Comparison of ENCODE assay signal across 1 cellular context in genomic region chr15:81323944-81324881, GRCh38.
TF ChIP-seq lines count a peak whose summit lies in the region.

TSS of gene STARD5 (minus strand) at chr15:81324141. CDS start at chr15:81324099, 42 bp downstream.

TF ChIP-seq in K562, 482 proteins besides CTCF, POLR2A, EP300 and RAD21 (continued from another document and continues in another):
- TF ChIP-seq ZFP30 (CRISPR knock-in tag; IDR thresholded peaks at IDR 0.05; ENCODE audit: borderline replicate concordance) (no peak), ADNP (tag; IDR thresholded peaks at IDR 0.05) (no peak), E2F1 (CRISPR knock-in tag; IDR thresholded peaks at IDR 0.05) (no peak), HEY1 (CRISPR knock-in tag; IDR thresholded peaks at IDR 0.05; ENCODE audit: borderline replicate concordance) (no peak), TEAD4 (IDR thresholded peaks at IDR 0.05; ENCODE audit: low read length) (no peak), TEAD4 (CRISPR knock-in tag; IDR thresholded peaks at IDR 0.05; ENCODE audit: borderline replicate concordance) (no peak), SRSF3 (IDR thresholded peaks at IDR 0.05; ENCODE audit: insufficient read depth, low read length) (no peak), KHSRP (IDR thresholded peaks at IDR 0.05) (no peak), ARID4B (CRISPR knock-in tag; IDR thresholded peaks at IDR 0.05) (no peak), ZBTB5 (IDR thresholded peaks at IDR 0.05) (no peak), ZBTB8A (IDR thresholded peaks at IDR 0.05; ENCODE audit: partially characterized antibody) (no peak), SMAD2 (IDR thresholded peaks at IDR 0.05; ENCODE audit: low read depth, low read length) (no peak), AFF4 (CRISPR knock-in tag; IDR thresholded peaks at IDR 0.05) (no peak), E2F5 (CRISPR knock-in tag; IDR thresholded peaks at IDR 0.05) (no peak), EZH2 (IDR thresholded peaks at IDR 0.05; ENCODE audit: borderline replicate concordance, low read depth, low read length) (no peak), CREB1 (IDR thresholded peaks at IDR 0.05) (peak; percentile 59), CREB1 (CRISPR knock-in tag; IDR thresholded peaks at IDR 0.05) (peak; percentile 75), ZNF639 (CRISPR knock-in tag; conservative IDR thresholded peaks at IDR 0.05 in 1 of 2, IDR thresholded peaks at IDR 0.05 in 1 of 2) (no peak), SRSF9 (IDR thresholded peaks at IDR 0.05; ENCODE audit: borderline replicate concordance, low read depth, low read length) (no peak), RCOR1 (IDR thresholded peaks at IDR 0.05; ENCODE audit: borderline replicate concordance in 1 of 2, low read depth in 2 of 2, low read length in 2 of 2) (no peak), ZBTB9 (CRISPR knock-in tag; IDR thresholded peaks at IDR 0.05) (no peak), NFATC3 (IDR thresholded peaks at IDR 0.05) (no peak), NR1H2 (CRISPR knock-in tag; IDR thresholded peaks at IDR 0.05) (no peak), HOMEZ (CRISPR knock-in tag; IDR thresholded peaks at IDR 0.05) (no peak), BRCA1 (IDR thresholded peaks at IDR 0.05) (no peak), BRCA1 (CRISPR knock-in tag; IDR thresholded peaks at IDR 0.05) (no peak), CREBBP (IDR thresholded peaks at IDR 0.05; ENCODE audit: low read depth, low read length) (no peak)
